30 cellular contexts compared by ENCODE assay signal in the genomic region with DNA sequence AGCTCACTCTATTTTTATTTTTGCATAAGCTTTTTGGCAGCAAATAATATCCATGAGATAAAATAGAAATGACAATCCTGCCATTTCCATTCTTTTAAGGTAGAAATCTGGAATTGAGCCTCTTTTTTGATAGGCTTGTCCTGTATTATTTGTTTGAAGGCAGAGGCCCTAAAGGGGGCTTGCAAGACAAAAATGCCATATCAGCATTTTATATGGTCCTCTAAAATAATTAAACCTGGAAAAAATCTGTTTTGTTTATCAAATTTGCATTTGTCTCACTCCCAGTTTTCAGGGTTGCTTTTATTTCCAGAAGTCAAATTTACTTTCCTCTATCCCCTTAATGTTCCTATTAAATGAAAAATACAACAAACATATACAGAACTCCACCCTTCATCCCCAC.
"Had no signal": no experiment of that assay in that cellular context is flagged by ENCODE, and none has a peak within 500 bp of the region (broad histone marks: within the 10 kb centered on the region; RNA-seq: fewer than 3 reads in every experiment).

No MANE protein-coding gene starts in this region.

- H3K27me3 ChIP-seq: neural progenitor cell, ovary, spleen, suprapubic skin, testis, tibial artery, transverse colon, upper lobe of left lung, vagina had no signal

- H3K36me3 ChIP-seq: neural progenitor cell, ovary, spleen, suprapubic skin, tibial artery, transverse colon, upper lobe of left lung, vagina had no signal

- ATAC-seq: naive thymus-derived CD8-positive, alpha-beta T cell; natural killer cell treated with Interleukin-12 subunit alpha and Interleukin-12 subunit beta and Interleukin-15 and Interleukin-18, amount 100 ng/mL, for 72 hours; psoas muscle; right cardiac atrium; sciatic nerve; stimulated activated memory B cell treated with anti-CD40 and anti-IgM and Interleukin-4, amounts not matched to agents 10 μg/mL and 1 μg/mL and 100 μg/mL, for 72 hours; stimulated activated naive CD8-positive, alpha-beta T cell treated with anti-CD3 and anti-CD28 coated beads, Interleukin-15, amount 100 ng/mL, for 72 hours; stimulated activated naive CD8-positive, alpha-beta T cell treated with anti-CD3 and anti-CD28 coated beads, Interleukin-15, Interleukin-2, amounts not matched to agents 100 U/mL and 50 U/mL, for 24 hours had no signal

- H2AFZ ChIP-seq: neural progenitor cell, parathyroid adenoma had no signal

- H3K4me1 ChIP-seq: neural progenitor cell, parathyroid adenoma, psoas muscle, spleen, suprapubic skin, testis, tibial artery, transverse colon, upper lobe of left lung, vagina had no signal

- H3K9ac ChIP-seq: neural progenitor cell, parathyroid adenoma had no signal

- H3K79me2 ChIP-seq: parathyroid adenoma had no signal

- DNase-seq: naive thymus-derived CD8-positive, alpha-beta T cell; occipital lobe; ovary; posterior cingulate gyrus; psoas muscle; right cardiac atrium; spleen; stimulated activated CD4-positive, alpha-beta T cell treated with anti-CD3 and anti-CD28 coated beads, Interleukin-12 subunit alpha, Interleukin-12 subunit beta, amount 100 ng/mL, for 4 hours; stimulated activated CD4-positive, alpha-beta T cell treated with anti-CD3 and anti-CD28 coated beads, Interleukin-1b, Interleukin-23, amount 100 ng/mL, for 48 hours; stimulated activated CD4-positive, alpha-beta T cell treated with anti-CD3 and anti-CD28 coated beads, Interleukin-4, amount 100 ng/mL, for 1 hour; stimulated activated CD4-positive, alpha-beta T cell treated with anti-CD3 and anti-CD28 coated beads, Interleukin-4, amount 100 ng/mL, for 4 hours; stimulated activated CD8-positive, alpha-beta memory T cell treated with anti-CD3 and anti-CD28 coated beads, Interleukin-4, amount 100 ng/mL, for 48 hours; stimulated activated naive CD4-positive, alpha-beta T cell; stimulated activated naive CD8-positive, alpha-beta T cell treated with anti-CD3 and anti-CD28 coated beads, Interleukin-15, amount 100 ng/mL, for 72 hours; stimulated activated naive CD8-positive, alpha-beta T cell treated with anti-CD3 and anti-CD28 coated beads, Interleukin-15, Interleukin-2, amounts not matched to agents 100 U/mL and 50 U/mL, for 24 hours; substantia nigra; testis; tibial artery; transverse colon; upper lobe of left lung had no signal

- H3K9me3 ChIP-seq: ovary, spleen, suprapubic skin, testis, tibial artery, transverse colon, upper lobe of left lung, vagina had no signal

- H3K27ac ChIP-seq: neural progenitor cell, ovary, parathyroid adenoma, psoas muscle, skin epidermis, spleen, suprapubic skin, testis, tibial artery, transverse colon, upper lobe of left lung, vagina had no signal

- H3K4me3 ChIP-seq: neural progenitor cell, ovary, psoas muscle, skin epidermis, smooth muscle cell, spleen, suprapubic skin, testis, tibial artery, transverse colon, upper lobe of left lung, vagina had no signal

- H3K4me2 ChIP-seq: neural progenitor cell, smooth muscle cell had no signal

- FAIRE-seq: urothelium cell line had no signal
